Comparison of ENCODE assay signal across 11 cellular contexts in the genomic region with DNA sequence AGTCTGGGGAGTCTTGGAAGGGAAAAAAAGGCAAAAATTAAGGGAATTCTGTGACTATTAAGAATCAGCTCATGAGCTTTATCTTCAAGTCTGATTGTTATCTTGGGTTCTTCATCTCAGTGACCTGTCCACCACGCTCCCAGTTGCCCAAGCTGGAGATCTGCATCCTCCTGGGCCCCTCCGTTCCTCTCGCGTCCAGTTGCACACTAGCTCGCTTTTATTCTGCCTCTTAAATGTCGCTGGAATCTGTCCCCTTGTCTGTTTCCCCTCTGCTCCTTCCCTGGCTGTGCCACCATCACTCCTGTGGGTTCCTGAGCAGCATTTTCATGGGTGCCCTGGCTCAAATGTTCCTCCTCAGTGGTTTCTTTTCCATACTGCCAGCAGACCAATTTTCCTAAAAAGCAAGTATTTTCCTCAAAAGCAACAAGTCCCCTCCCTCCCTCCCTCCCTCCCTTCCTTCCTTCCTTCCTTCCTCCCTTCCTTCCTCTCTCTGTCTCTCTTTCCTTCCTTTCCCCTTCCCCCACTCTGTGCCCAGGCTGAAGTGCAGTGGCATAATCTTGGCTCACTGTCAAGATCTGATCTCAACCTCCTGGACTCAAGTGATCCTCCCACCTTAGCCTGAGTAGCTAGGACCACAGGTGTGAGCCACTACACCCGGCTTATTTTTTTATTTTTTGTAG. TPM values are rescaled to one million over a fixed set of nuclear protein-coding genes. Genes with fewer than 3 reads are reported as not detected.
A peak's percentile ranks its signal among the peaks of the same experiment; 100 is the strongest.
DNase-seq lines count a peak whose midpoint lies in the region; ATAC-seq and TF ChIP-seq lines count a peak whose summit lies in the region.
"Had no signal": no experiment of that assay in that cellular context is flagged by ENCODE, and none has a peak within 500 bp of the region (broad histone marks: within the 10 kb centered on the region; RNA-seq: fewer than 3 reads in every experiment).

No MANE protein-coding gene starts in this region.

- H4K5ac ChIP-seq in mesendoderm (ENCODE audit: low read length), result no peak overlapping the region

- peaks cover 4% of the 10 kb centered on the region for H3K79me1 ChIP-seq in mesendoderm (ENCODE audit: low read length)

- no peak overlapping the region for H3K18ac ChIP-seq in mesendoderm (ENCODE audit: low read length)

- H3K4me3 ChIP-seq in left ventricle myocardium inferior, result peak overlapping the region; percentile 83
- H3K4me3 ChIP-seq in astrocyte of the spinal cord (ENCODE audit: low read depth, low read length), result peak overlapping the region; percentile 90
- H3K4me3 ChIP-seq in mesendoderm (ENCODE audit: low read length), result no peak overlapping the region
- H3K4me3 ChIP-seq in vagina, result peak overlapping the region; percentile 72 to 96

- no peak overlapping the region for H3K27ac ChIP-seq in left ventricle myocardium inferior (replicated peaks)
- H3K27ac ChIP-seq in mesendoderm (ENCODE audit: low read depth, low read length), result no peak overlapping the region
- no peak overlapping the region for H3K27ac ChIP-seq in vagina

- peaks cover 43% of the 10 kb centered on the region for H3K4me1 ChIP-seq in left ventricle myocardium inferior
- H3K4me1 ChIP-seq in mesendoderm (ENCODE audit: control insufficient read depth, low read depth, low read length), result peaks cover 2% of the 10 kb centered on the region
- peaks cover 41% of the 10 kb centered on the region for H3K4me1 ChIP-seq in vagina

- in situ Hi-C loops in astrocyte of the spinal cord (cut with HindIII; ENCODE audit: low sequenced_read_pairs), result no loop called here

- ATAC-seq in Right ventricle myocardium inferior (no peak), HG02885 (IDR thresholded peaks at IDR 0.05; ENCODE audit: poor library complexity, unreplicated experiment) (no peak)

- H2AK5ac ChIP-seq in mesendoderm (ENCODE audit: low read length), result no peak overlapping the region

- H3K36me3 ChIP-seq in left ventricle myocardium inferior (peaks cover 18% of the 10 kb centered on the region), mesendoderm (ENCODE audit: control insufficient read depth, insufficient read depth, low read length) (no peaks in the 10 kb centered on the region), vagina (no peaks in the 10 kb centered on the region)

- H3K4ac ChIP-seq in mesendoderm (ENCODE audit: low read depth, low read length), result no peak overlapping the region

- H3K79me2 ChIP-seq in mesendoderm (ENCODE audit: control insufficient read depth, insufficient read depth, low read length), result no peaks in the 10 kb centered on the region

- whole genome bisulfite sequencing in mesendoderm (ENCODE audit: extremely low coverage, insufficient coverage, low lambda C conversion rate), result no CpG with 5 or more reads among the region's 7 CpGs

- no peak overlapping the region for H4K8ac ChIP-seq in mesendoderm (ENCODE audit: low read depth, low read length)

- TF ChIP-seq CTCF in left ventricle myocardium inferior (IDR thresholded peaks at IDR 0.05; ENCODE audit: borderline replicate concordance) (no peak), astrocyte of the spinal cord (IDR thresholded peaks at IDR 0.05; ENCODE audit: low read depth, low read length) (no peak), vagina (IDR thresholded peaks at IDR 0.05) (no peak)

- no peak overlapping the region for H2BK15ac ChIP-seq in mesendoderm (replicated peaks; ENCODE audit: low read depth)

- TF ChIP-seq POLR2A in vagina (IDR thresholded peaks at IDR 0.05), result no peak

- DNase-seq in left ventricle myocardium inferior (no peak), Right ventricle myocardium inferior (ENCODE audit: missing footprints) (no peak), astrocyte of the spinal cord (ENCODE audit: low read depth, low spot score) (no peak), mesendoderm (no peak), vagina (ENCODE audit: extremely low spot score in 2 of 2) (no peak), A172 (ENCODE audit: low spot score) (no peak), amygdala (lab: John Stamatoyannopoulos, UW) (no peak)
- DNase-seq: activated CD4-positive, alpha-beta T cell treated with anti-CD3 and anti-CD28 coated beads, Interleukin-2, amount 50 U/mL, for 4 hours; DMS79; NCI-H1930 had no signal

- H3K27me3 ChIP-seq in left ventricle myocardium inferior (ENCODE audit: low read depth), result no peaks in the 10 kb centered on the region
- H3K27me3 ChIP-seq in mesendoderm (ENCODE audit: insufficient read depth, low read length, poor library complexity), result peaks cover 7% of the 10 kb centered on the region
- H3K27me3 ChIP-seq in vagina, result no peaks in the 10 kb centered on the region

- H2BK5ac ChIP-seq in mesendoderm (ENCODE audit: low read length), result no peak overlapping the region

- intact Hi-C loops in left ventricle myocardium inferior (cut with micrococcal nuclease) (no loop called here), Right ventricle myocardium inferior (cut with DNase I) (no loop called here), vagina (cut with DNase I) (no loop called here)

- no peak overlapping the region for H3K4me2 ChIP-seq in mesendoderm (ENCODE audit: low read length)

- no peak overlapping the region for H3K56ac ChIP-seq in mesendoderm (ENCODE audit: low read length)

- H3K23ac ChIP-seq in mesendoderm (ENCODE audit: low read length), result no peak overlapping the region

- H2BK120ac ChIP-seq in mesendoderm (ENCODE audit: low read depth, low read length), result no peak overlapping the region

- H3K9ac ChIP-seq in mesendoderm (ENCODE audit: low read length), result peak overlapping the region; percentile 11

- H3K9me3 ChIP-seq in left ventricle myocardium inferior (replicated peaks), result no peaks in the 10 kb centered on the region
- no peaks in the 10 kb centered on the region for H3K9me3 ChIP-seq in vagina

RNA-seq across cellular contexts. Expression of a gene that starts 1.4 kb away (rescaled TPM):
- 11.3 TPM for total RNA-seq in left ventricle myocardium inferior
- total RNA-seq in Right ventricle myocardium inferior, result 10.7 TPM
- 4.7 TPM for polyA plus RNA-seq in mesendoderm (2013, experiment 1 of 2)
- 5.3 TPM for polyA plus RNA-seq in mesendoderm (2013, experiment 2 of 2)
- 11.8 TPM for total RNA-seq in vagina
- 19.9 and 60.1 TPM in 2 replicates for total RNA-seq in A172 (2014; rRNA removed; shearing (Covaris generic))
